Comparison of ENCODE assay signal across 8 cellular contexts in the genomic region with DNA sequence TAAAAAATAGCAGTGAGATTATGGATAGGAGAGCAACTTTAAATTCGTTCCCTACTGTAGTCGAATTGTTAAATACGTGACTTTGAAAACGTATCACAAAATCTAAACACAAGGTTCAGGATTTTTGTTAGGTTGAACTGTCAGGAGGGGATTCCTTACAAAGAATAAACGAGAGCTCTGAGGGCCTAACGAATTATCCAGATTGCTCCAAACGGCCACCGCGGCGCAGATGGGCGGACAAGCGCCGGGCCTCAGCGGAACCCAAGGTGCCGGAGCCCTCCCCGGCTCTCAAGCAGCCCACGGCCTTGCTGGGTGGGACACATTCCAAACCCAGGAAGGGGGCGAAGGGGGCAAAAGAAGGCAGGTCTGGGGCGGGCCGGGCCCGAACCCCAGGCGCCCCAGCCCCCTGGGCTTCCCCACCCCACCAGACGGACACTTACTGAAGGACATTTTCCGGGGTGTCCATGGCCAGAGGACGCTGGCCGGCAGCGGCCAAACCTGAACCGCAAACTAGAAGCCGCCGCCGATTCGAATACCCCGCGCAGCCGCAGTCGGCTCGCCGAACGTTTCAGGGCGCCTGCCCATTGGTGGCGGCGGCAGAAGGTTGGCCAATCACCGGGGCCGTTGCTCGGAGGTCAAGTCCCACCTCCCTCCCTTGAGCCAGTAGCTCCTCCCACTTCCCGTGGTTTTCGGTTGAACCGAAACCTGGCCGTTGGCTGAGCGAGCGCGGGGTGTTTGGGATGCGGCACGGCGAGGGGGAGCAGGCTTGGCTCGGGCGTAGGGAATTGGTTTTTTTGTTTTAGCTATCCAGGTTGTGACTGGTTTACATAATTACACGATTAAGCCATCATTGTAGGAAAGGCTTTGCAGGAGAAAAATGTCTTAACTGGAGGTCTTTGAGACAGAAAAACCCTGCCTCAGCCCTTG. TPM values are rescaled to one million over a fixed set of nuclear protein-coding genes. Genes with fewer than 3 reads are reported as not detected.
DNase-seq lines count a peak whose midpoint lies in the region; ATAC-seq and TF ChIP-seq lines count a peak whose summit lies in the region.

A gene (minus strand): TSS at position 534 of the 927 bp plus-strand sequence. CDS start 68 bp downstream, at position 466.

- ATAC-seq in GM21576 (IDR thresholded peaks at IDR 0.05; ENCODE audit: unreplicated experiment) = peak; percentile 63
- ATAC-seq in PC-3 = peak; percentile 89

- BruUV-seq in PC-3 (replicated peaks; lab: Mats Ljungman, UMichigan) = no TSS peak

- CTCF ChIA-PET in PC-3 (lab: Charles Lee) = interaction anchor here (1.0 kb wide), 1 partner anchor 78 kb away, joined by 6 read pairs; no protein-coding TSS in a partner anchor

- H3K79me2 ChIP-seq in PC-3 (ENCODE audit: low read length) = peaks cover 48% of the 10 kb centered on the region

- peaks cover 27% of the 10 kb centered on the region for H3K4me1 ChIP-seq in PC-3 (ENCODE audit: insufficient read depth, low read length)
- H3K4me1 ChIP-seq in mucosa of rectum (ENCODE audit: control insufficient read depth in 2 of 2, insufficient read depth in 2 of 2, low read length in 2 of 2) = peaks cover 4 to 24% of the 10 kb centered on the region in 2 donors

- DNase-seq in DMS114 treated with DMSO at 0.1 percent for 48 hours (lab: John Stamatoyannopoulos, UW; ENCODE audit: unreplicated experiment) (peak; percentile 81), PC-3 (peak; percentile 98), activated T-cell treated with anti-CD3 and anti-CD28 coated beads for 48 hours (ENCODE audit: low read depth) (peak; percentile 92), epithelial cell of proximal tubule (ENCODE audit: low read depth) (peak; percentile 52)
- peak; percentile 96 for DNase-seq in stimulated activated CD8-positive, alpha-beta memory T cell treated with anti-CD3 and anti-CD28 coated beads, Interleukin-4, amount 100 ng/mL, for 48 hours

- POLR2A ChIA-PET in PC-3 (lab: Charles Lee; ENCODE audit: unreplicated experiment) = interaction anchor here (0.6 to 0.8 kb wide), 2 partner anchors 54 to 57 kb away, joined by 4 read pairs; a partner anchor contains a TSS

- peaks cover 7% of the 10 kb centered on the region for H3F3A ChIP-seq in PC-3 (ENCODE audit: low read length, unreplicated experiment)

- no peaks in the 10 kb centered on the region for H3K27me3 ChIP-seq in PC-3 (ENCODE audit: low read length)
- no peaks in the 10 kb centered on the region for H3K27me3 ChIP-seq in mucosa of rectum (ENCODE audit: control insufficient read depth in 2 of 2, insufficient read depth in 2 of 2, low read length in 2 of 2)

- H3K9me3 ChIP-seq in PC-3 (ENCODE audit: low read length) = no peaks in the 10 kb centered on the region
- no peaks in the 10 kb centered on the region for H3K9me3 ChIP-seq in mucosa of rectum (ENCODE audit: control insufficient read depth in 2 of 2, low read length in 2 of 2)

- TF ChIP-seq EP300 in Ishikawa (IDR thresholded peaks at IDR 0.05; ENCODE audit: borderline replicate concordance) = no peak

- TF ChIP-seq CTCF in PC-3 (conservative IDR thresholded peaks at IDR 0.05; ENCODE audit: low read depth, low read length) (no peak), epithelial cell of proximal tubule (conservative IDR thresholded peaks at IDR 0.05; ENCODE audit: low read depth, low read length) (no peak)

- no peaks in the 10 kb centered on the region for H3K9me2 ChIP-seq in PC-3 (replicated peaks; ENCODE audit: low read length)

- intact Hi-C loops in PC-3 (cut with micrococcal nuclease) = loop anchor here (1.0 kb wide), 1 partner anchor 78 kb away; no protein-coding TSS in a partner anchor

- H3K36me3 ChIP-seq in PC-3 (ENCODE audit: low read depth, low read length) = peaks cover 17% of the 10 kb centered on the region; the same call in 1 of the 2 replicates
- no peaks in the 10 kb centered on the region for H3K36me3 ChIP-seq in mucosa of rectum (ENCODE audit: control insufficient read depth in 2 of 2, insufficient read depth in 2 of 2, low read length in 2 of 2)

- H2AFZ ChIP-seq in PC-3 (ENCODE audit: low read length) = peak within 1 kb of the TSS; percentile 92

- no peak for TF ChIP-seq RAD21 in Ishikawa (IDR thresholded peaks at IDR 0.05; ENCODE audit: low read depth)

- peak within 1 kb of the TSS; percentile 65 for H3K27ac ChIP-seq in PC-3 (ENCODE audit: low read length)
- peak within 1 kb of the TSS; percentile 79 to 84 for H3K27ac ChIP-seq in mucosa of rectum (ENCODE audit: low read depth in 2 of 2, low read length in 2 of 2)

- H3K4me2 ChIP-seq in PC-3 (ENCODE audit: low read length) = peak within 1 kb of the TSS; percentile 89

- H4K20me1 ChIP-seq in PC-3 (ENCODE audit: low read length) = peaks cover 12% of the 10 kb centered on the region; the same call in 1 of the 2 replicates

- H3K9ac ChIP-seq in PC-3 (ENCODE audit: low read length) (peak within 1 kb of the TSS; percentile 84), mucosa of rectum (ENCODE audit: low read depth in 1 of 2, low read length in 2 of 2) (peak within 1 kb of the TSS; percentile 72 to 95)

- H3K4me3 ChIP-seq in PC-3 (ENCODE audit: low read length) (peak within 1 kb of the TSS; percentile 94), epithelial cell of proximal tubule (ENCODE audit: low read depth, low read length) (peak within 1 kb of the TSS; percentile 83), mucosa of rectum (ENCODE audit: low read length in 2 of 2) (peak within 1 kb of the TSS; percentile 80 to 93)

TF ChIP-seq in Ishikawa, 13 proteins besides CTCF, POLR2A, EP300 and RAD21:
- TF ChIP-seq, protein P1, sequence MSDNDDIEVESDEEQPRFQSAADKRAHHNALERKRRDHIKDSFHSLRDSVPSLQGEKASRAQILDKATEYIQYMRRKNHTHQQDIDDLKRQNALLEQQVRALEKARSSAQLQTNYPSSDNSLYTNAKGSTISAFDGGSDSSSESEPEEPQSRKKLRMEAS (IDR thresholded peaks at IDR 0.05) = peak; percentile 30
- TF ChIP-seq, protein P2, sequence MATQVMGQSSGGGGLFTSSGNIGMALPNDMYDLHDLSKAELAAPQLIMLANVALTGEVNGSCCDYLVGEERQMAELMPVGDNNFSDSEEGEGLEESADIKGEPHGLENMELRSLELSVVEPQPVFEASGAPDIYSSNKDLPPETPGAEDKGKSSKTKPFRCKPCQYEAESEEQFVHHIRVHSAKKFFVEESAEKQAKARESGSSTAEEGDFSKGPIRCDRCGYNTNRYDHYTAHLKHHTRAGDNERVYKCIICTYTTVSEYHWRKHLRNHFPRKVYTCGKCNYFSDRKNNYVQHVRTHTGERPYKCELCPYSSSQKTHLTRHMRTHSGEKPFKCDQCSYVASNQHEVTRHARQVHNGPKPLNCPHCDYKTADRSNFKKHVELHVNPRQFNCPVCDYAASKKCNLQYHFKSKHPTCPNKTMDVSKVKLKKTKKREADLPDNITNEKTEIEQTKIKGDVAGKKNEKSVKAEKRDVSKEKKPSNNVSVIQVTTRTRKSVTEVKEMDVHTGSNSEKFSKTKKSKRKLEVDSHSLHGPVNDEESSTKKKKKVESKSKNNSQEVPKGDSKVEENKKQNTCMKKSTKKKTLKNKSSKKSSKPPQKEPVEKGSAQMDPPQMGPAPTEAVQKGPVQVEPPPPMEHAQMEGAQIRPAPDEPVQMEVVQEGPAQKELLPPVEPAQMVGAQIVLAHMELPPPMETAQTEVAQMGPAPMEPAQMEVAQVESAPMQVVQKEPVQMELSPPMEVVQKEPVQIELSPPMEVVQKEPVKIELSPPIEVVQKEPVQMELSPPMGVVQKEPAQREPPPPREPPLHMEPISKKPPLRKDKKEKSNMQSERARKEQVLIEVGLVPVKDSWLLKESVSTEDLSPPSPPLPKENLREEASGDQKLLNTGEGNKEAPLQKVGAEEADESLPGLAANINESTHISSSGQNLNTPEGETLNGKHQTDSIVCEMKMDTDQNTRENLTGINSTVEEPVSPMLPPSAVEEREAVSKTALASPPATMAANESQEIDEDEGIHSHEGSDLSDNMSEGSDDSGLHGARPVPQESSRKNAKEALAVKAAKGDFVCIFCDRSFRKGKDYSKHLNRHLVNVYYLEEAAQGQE (IDR thresholded peaks at IDR 0.05; ENCODE audit: low read depth) = no peak
- TF ChIP-seq ZBTB7A (IDR thresholded peaks at IDR 0.05; ENCODE audit: low read depth) (no peak), FOXM1 (IDR thresholded peaks at IDR 0.05; ENCODE audit: borderline replicate concordance, low read depth) (peak; percentile 83), CEBPB (IDR thresholded peaks at IDR 0.05) (no peak), TCF12 (IDR thresholded peaks at IDR 0.05; ENCODE audit: low read depth) (0 out of 2 replicates have a peak, but pooled peaks have one; percentile 18)

RNA-seq across cellular contexts. Expression of the gene that starts here (rescaled TPM):
- 80.1 and 89.8 TPM in 2 replicates for total RNA-seq in PC-3 (2014; rRNA removed)
- total RNA-seq in epithelial cell of proximal tubule = 57.2 and 85.9 TPM in 2 replicates

Comparison
In these comparisons a context has a peak if more than half of its experiments do, and no peak if none do; other contexts are left out.
1. Peak in every context shown above with its lines: DNase-seq, ATAC-seq, H3K4me3 ChIP-seq and H3K27ac ChIP-seq.